In genomic region chr2:68475110-68475509, GRCh38 we compare ENCODE assay signal across 1 cellular context.
TF ChIP-seq lines count a peak whose summit lies in the region.

No MANE protein-coding gene starts in this region.

TF ChIP-seq in K562, 482 proteins besides CTCF, POLR2A, EP300 and RAD21 (continued from another document):
- TF ChIP-seq ZNF316 (IDR thresholded peaks at IDR 0.05) (peak; percentile 70), FOS (IDR thresholded peaks at IDR 0.05; ENCODE audit: extremely low read depth, insufficient read length) (no peak)
